In the genomic region with DNA sequence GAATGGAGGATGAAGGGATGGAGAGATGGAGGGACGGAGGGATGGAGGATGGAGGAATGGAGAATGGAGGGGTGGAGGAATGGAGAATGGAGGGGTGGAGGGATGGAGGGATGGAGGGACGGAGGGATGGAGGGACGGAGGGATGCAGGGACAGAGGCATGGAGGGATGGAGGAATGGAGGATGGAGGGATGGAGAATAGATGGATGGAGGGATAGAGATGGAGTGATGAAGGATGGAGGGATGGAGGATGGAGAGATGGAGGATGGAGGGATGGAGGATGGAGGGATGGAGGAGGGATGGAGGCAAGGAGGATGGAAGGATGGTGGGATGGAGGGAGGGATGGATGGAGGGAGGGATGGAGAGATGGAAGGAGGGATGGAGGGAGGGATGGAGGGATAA, we compare ENCODE assay signal across 27 cellular contexts. TPM values are rescaled to one million over a fixed set of nuclear protein-coding genes. Genes with fewer than 3 reads are reported as not detected.
"Had no signal": no experiment of that assay in that cellular context is flagged by ENCODE, and none has a peak within 500 bp of the region (broad histone marks: within the 10 kb centered on the region; RNA-seq: fewer than 3 reads in every experiment).

No MANE protein-coding gene starts in this region.

- ATAC-seq: effector memory CD8-positive, alpha-beta T cell; esophagus mucosa; gastrocnemius medialis; heart right ventricle; left cardiac atrium; left lung; left ventricle myocardium superior; lower lobe of right lung; mucosa of descending colon had no signal

- H3K9me3 Mint-ChIP-seq: dendritic cell treated with granulocyte-macrophage colony-stimulating factor and Interleukin-4, amounts not matched to agents 40 ng/mL and 50 ng/mL, for 4 days; effector memory CD8-positive, alpha-beta T cell; endodermal cell; mesothelial cell of epicardium had no signal

- H3K4me3 Mint-ChIP-seq: dendritic cell treated with granulocyte-macrophage colony-stimulating factor and Interleukin-4, amounts not matched to agents 40 ng/mL and 50 ng/mL, for 4 days; effector memory CD8-positive, alpha-beta T cell; endodermal cell; mesothelial cell of epicardium had no signal

- H3K4me1 ChIP-seq: colonic mucosa, lower lobe of right lung had no signal

- H3K27me3 Mint-ChIP-seq: dendritic cell treated with granulocyte-macrophage colony-stimulating factor and Interleukin-4, amounts not matched to agents 40 ng/mL and 50 ng/mL, for 4 days; effector memory CD8-positive, alpha-beta T cell had no signal

- H3K27me3 ChIP-seq: colonic mucosa, esophagus squamous epithelium, gastrocnemius medialis, heart right ventricle, left lung had no signal

- H3K27ac Mint-ChIP-seq: dendritic cell treated with granulocyte-macrophage colony-stimulating factor and Interleukin-4, amounts not matched to agents 40 ng/mL and 50 ng/mL, for 4 days; endodermal cell; mesothelial cell of epicardium had no signal

- H3K4me3 ChIP-seq: colonic mucosa, esophagus squamous epithelium, gastrocnemius medialis, heart right ventricle, left lung, lower lobe of right lung, mucosa of descending colon had no signal

- H3K36me3 ChIP-seq: colonic mucosa, gastrocnemius medialis had no signal

- H3K27ac ChIP-seq: colonic mucosa, epithelial cell of prostate, esophagus squamous epithelium, gastrocnemius medialis, heart right ventricle, left lung, lower lobe of right lung had no signal

- H3K9me3 ChIP-seq: colonic mucosa, esophagus squamous epithelium, gastrocnemius medialis, left lung, lower lobe of right lung, mucosa of descending colon had no signal

- DNase-seq: colonic mucosa; cortex of kidney; effector CD8-positive, alpha-beta T cell; effector memory CD8-positive, alpha-beta T cell; endodermal cell; erythroblast; esophagus squamous epithelium; foreskin fibroblast; foreskin melanocyte; gastrocnemius medialis; glutamatergic neuron; head of caudate nucleus; heart right ventricle; hippocampal formation; left cardiac atrium; left lung; left ventricle myocardium superior; lower lobe of right lung; mesenchymal stem cell; mucosa of descending colon had no signal

RNA-seq across cellular contexts. Expression of a gene that starts 30.0 kb away (rescaled TPM):
- total RNA-seq: glomerular endothelial cell, lung microvascular endothelial cell, myocyte had no signal
